ENCODE assay signal across 2 cellular contexts in the genomic region with DNA sequence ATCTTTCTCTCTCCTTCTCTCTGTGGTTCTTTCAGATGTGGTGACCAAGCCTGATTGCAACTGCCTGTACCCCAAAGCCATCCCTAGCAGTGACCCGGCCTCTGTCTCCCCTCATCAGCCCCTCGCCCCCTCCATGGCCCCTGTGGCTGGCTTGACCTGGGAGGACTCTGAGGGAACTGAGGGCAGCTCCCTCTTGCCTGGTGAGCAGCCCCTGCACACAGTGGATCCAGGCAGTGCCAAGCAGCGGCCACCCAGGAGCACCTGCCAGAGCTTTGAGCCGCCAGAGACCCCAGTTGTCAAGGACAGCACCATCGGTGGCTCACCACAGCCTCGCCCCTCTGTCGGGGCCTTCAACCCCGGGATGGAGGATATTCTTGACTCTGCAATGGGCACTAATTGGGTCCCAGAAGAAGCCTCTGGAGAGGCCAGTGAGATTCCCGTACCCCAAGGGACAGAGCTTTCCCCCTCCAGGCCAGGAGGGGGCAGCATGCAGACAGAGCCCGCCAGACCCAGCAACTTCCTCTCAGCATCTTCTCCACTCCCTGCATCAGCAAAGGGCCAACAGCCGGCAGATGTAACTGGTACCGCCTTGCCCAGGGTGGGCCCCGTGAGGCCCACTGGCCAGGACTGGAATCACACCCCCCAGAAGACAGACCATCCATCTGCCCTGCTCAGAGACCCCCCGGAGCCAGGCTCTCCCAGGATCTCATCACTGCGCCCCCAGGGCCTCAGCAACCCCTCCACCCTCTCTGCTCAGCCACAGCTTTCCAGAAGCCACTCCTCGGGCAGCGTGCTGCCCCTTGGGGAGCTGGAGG.
TF ChIP-seq lines count a peak whose summit lies in the region.

No MANE protein-coding gene starts in this region.

TF ChIP-seq in IMR-90, 13 proteins besides CTCF, POLR2A, EP300 and RAD21 (continued from another document):
- TF ChIP-seq, protein P1, sequence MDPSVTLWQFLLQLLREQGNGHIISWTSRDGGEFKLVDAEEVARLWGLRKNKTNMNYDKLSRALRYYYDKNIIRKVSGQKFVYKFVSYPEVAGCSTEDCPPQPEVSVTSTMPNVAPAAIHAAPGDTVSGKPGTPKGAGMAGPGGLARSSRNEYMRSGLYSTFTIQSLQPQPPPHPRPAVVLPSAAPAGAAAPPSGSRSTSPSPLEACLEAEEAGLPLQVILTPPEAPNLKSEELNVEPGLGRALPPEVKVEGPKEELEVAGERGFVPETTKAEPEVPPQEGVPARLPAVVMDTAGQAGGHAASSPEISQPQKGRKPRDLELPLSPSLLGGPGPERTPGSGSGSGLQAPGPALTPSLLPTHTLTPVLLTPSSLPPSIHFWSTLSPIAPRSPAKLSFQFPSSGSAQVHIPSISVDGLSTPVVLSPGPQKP (IDR thresholded peaks at IDR 0.05; ENCODE audit: borderline replicate concordance, low read depth, low read length) = no peak
- no peak for TF ChIP-seq MXI1 (IDR thresholded peaks at IDR 0.05; ENCODE audit: borderline replicate concordance, low read depth, low read length)
- no peak for TF ChIP-seq NFE2L2 (IDR thresholded peaks at IDR 0.05; ENCODE audit: low read depth, low read length)

TF ChIP-seq in liver, 16 proteins besides CTCF, POLR2A, EP300 and RAD21 (continued from another document):
- TF ChIP-seq, protein P2, sequence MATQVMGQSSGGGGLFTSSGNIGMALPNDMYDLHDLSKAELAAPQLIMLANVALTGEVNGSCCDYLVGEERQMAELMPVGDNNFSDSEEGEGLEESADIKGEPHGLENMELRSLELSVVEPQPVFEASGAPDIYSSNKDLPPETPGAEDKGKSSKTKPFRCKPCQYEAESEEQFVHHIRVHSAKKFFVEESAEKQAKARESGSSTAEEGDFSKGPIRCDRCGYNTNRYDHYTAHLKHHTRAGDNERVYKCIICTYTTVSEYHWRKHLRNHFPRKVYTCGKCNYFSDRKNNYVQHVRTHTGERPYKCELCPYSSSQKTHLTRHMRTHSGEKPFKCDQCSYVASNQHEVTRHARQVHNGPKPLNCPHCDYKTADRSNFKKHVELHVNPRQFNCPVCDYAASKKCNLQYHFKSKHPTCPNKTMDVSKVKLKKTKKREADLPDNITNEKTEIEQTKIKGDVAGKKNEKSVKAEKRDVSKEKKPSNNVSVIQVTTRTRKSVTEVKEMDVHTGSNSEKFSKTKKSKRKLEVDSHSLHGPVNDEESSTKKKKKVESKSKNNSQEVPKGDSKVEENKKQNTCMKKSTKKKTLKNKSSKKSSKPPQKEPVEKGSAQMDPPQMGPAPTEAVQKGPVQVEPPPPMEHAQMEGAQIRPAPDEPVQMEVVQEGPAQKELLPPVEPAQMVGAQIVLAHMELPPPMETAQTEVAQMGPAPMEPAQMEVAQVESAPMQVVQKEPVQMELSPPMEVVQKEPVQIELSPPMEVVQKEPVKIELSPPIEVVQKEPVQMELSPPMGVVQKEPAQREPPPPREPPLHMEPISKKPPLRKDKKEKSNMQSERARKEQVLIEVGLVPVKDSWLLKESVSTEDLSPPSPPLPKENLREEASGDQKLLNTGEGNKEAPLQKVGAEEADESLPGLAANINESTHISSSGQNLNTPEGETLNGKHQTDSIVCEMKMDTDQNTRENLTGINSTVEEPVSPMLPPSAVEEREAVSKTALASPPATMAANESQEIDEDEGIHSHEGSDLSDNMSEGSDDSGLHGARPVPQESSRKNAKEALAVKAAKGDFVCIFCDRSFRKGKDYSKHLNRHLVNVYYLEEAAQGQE (IDR thresholded peaks at IDR 0.05) = no peak
- TF ChIP-seq TAF1 (conservative IDR thresholded peaks at IDR 0.05) = no peak
- no peak for TF ChIP-seq RXRA (IDR thresholded peaks at IDR 0.05)
- no peak for TF ChIP-seq FOXA2 (IDR thresholded peaks at IDR 0.05)
- TF ChIP-seq FOXA1 (IDR thresholded peaks at IDR 0.05) = no peak
